ENCODE assay signal across 1 cellular context in the genomic region with DNA sequence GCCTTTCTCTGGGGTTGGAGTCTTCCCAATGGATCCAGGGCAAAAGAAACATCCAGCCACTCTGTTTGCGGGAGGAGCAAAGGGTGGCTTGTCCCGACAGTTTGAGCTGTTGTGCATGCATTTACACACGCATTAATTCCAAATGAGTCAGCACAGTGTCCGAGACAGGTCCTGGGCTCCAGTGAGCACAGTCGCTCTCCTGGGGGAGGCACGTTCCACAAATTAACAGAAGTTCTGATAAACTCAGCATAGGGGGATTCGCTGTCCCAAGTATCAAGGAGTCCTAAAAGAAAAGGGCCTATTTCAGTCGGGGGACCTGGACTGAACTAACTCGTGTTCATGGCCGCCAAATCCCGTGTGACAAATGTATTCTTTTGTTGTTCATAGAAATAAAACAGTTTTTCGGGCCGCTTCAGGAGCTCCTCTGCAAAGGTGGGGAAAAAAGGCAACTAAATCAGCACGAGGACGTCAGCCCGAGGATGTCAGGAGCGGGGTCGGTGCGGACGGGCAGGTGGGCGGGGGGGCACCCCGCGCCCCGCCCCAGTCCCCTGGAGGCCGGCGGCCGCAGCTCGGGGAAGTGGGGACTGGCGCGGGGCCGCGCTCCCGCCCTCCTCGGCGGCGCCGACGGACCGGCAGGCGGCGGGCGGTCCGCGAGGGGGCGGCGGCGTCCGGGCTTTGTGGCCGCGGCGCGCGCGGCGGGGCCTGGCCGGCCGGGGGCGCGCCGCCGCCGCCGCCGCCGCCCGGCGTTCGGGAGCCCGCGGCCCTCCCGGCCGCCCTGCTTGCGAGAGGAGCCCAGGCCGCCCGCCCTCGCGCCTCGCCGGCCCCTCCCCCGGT.
TF ChIP-seq lines count a peak whose summit lies in the region.

MSANTD3 (plus strand) TSS at position 612 of the 834 bp plus-strand sequence. CDS start 14,796 bp downstream, outside the sequence.

TF ChIP-seq in liver, 16 proteins besides CTCF, POLR2A, EP300 and RAD21 (continued from another document):
- TF ChIP-seq REST (IDR thresholded peaks at IDR 0.05): peak; percentile 79
- peak in 1 of 2 donors; percentile 23 for TF ChIP-seq RXRA (IDR thresholded peaks at IDR 0.05)
- peak; percentile 76 for TF ChIP-seq TAF1 (conservative IDR thresholded peaks at IDR 0.05)
- peak; percentile 74 for TF ChIP-seq YY1 (IDR thresholded peaks at IDR 0.05)
- no peak for TF ChIP-seq FOXA2 (IDR thresholded peaks at IDR 0.05)
- TF ChIP-seq GABPA (IDR thresholded peaks at IDR 0.05 in 1 of 2, conservative IDR thresholded peaks at IDR 0.05 in 1 of 2): no peak
- TF ChIP-seq SP1 (IDR thresholded peaks at IDR 0.05): peak; percentile 18
